Comparison of ENCODE assay signal across 15 cellular contexts in genomic region chr3:181554233-181554765, GRCh38.
DNase-seq lines count a peak whose midpoint lies in the region; ATAC-seq and TF ChIP-seq lines count a peak whose summit lies in the region.
"Had no signal": no experiment of that assay in that cellular context is flagged by ENCODE, and none has a peak within 500 bp of the region (broad histone marks: within the 10 kb centered on the region; RNA-seq: fewer than 3 reads in every experiment).

No MANE protein-coding gene starts in this region.

- no peak for TF ChIP-seq CTCF in mammary epithelial cell (conservative IDR thresholded peaks at IDR 0.05 in 1 of 2, IDR thresholded peaks at IDR 0.05 in 1 of 2; ENCODE audit: extremely low read depth in 1 of 2, insufficient read depth in 1 of 2, low read depth in 1 of 2, low read length in 2 of 2)
- no peak for TF ChIP-seq CTCF in breast epithelium (IDR thresholded peaks at IDR 0.05)
- TF ChIP-seq CTCF in neural cell (IDR thresholded peaks at IDR 0.05; ENCODE audit: poor library complexity, severe bottlenecking) = no peak
- TF ChIP-seq CTCF in colonic mucosa (IDR thresholded peaks at IDR 0.05) = no peak

- CTCF ChIA-PET in mammary epithelial cell (lab: Charles Lee; ENCODE audit: low non-redundant PET) = interaction anchor here (0.5 kb wide), 1 partner anchor 136 kb away, joined by 4 read pairs; no protein-coding TSS in a partner anchor

- H3F3A ChIP-seq in neural cell (ENCODE audit: insufficient read depth, low read length, poor library complexity, severe bottlenecking) = no peaks in the 10 kb centered on the region

- no TSS peak for BruUV-seq in mammary epithelial cell (replicated peaks; lab: Mats Ljungman, UMichigan)

- TF ChIP-seq POLR2A in breast epithelium (IDR thresholded peaks at IDR 0.05) = no peak

- DNase-seq in mammary epithelial cell (peak; percentile 48), breast epithelium (ENCODE audit: low spot score in 2 of 2) (no peak), GM03348 (ENCODE audit: low spot score) (no peak), colonic mucosa (no peak), occipital lobe (lab: John Stamatoyannopoulos, UW) (no peak)
- DNase-seq: AML-193; Caco-2; CD4-positive, alpha-beta T cell; HCEC 1CT had no signal

- no peaks in the 10 kb centered on the region for H3K9me2 ChIP-seq in neural cell (ENCODE audit: insufficient read depth, low read length)

- TF ChIP-seq EP300 in neural cell (conservative IDR thresholded peaks at IDR 0.05; ENCODE audit: poor library complexity, severe bottlenecking) = peak; percentile 89

- H3K27ac ChIP-seq in mammary epithelial cell (ENCODE audit: insufficient read depth, low read depth, low read length) = no peak overlapping the region
- H3K27ac ChIP-seq in breast epithelium = no peak overlapping the region
- no peak overlapping the region for H3K27ac ChIP-seq in neural cell (ENCODE audit: low read length)
- H3K27ac ChIP-seq in colonic mucosa = no peak overlapping the region
- H3K27ac ChIP-seq: 22Rv1, A549, C4-2B had no signal

- H3K36me3 ChIP-seq in mammary epithelial cell (ENCODE audit: insufficient read depth, low read length) (no peaks in the 10 kb centered on the region), breast epithelium (no peaks in the 10 kb centered on the region), neural cell (ENCODE audit: insufficient read depth, low read length) (no peaks in the 10 kb centered on the region), colonic mucosa (no peaks in the 10 kb centered on the region)

- in situ Hi-C loops in mammary epithelial cell (cut with MboI; ENCODE audit: low sequenced_read_pairs in 2 of 2) = loop anchor here (10.0 kb wide), 1 partner anchor 141 kb away; no protein-coding TSS in a partner anchor

- H3K9ac ChIP-seq in mammary epithelial cell (ENCODE audit: insufficient read depth, low read length) = no peak overlapping the region
- H3K9ac ChIP-seq in neural cell (ENCODE audit: low read length) = no peak overlapping the region
- H3K9ac ChIP-seq in colonic mucosa (ENCODE audit: low read depth in 2 of 2, low read length in 2 of 2) = no peak overlapping the region

- dilution Hi-C loops in mammary epithelial cell (cut with HindIII; ENCODE audit: low sequenced_read_pairs) = no loop called here

- ATAC-seq in esophagus mucosa = peak; percentile 68
- ATAC-seq: A549, GM23338 had no signal

- H4K20me1 ChIP-seq in mammary epithelial cell (ENCODE audit: insufficient read depth, low read length) (no peaks in the 10 kb centered on the region), neural cell (ENCODE audit: insufficient read depth) (no peaks in the 10 kb centered on the region)

- H3K4me2 ChIP-seq in mammary epithelial cell (ENCODE audit: insufficient read depth, low read depth, low read length) = no peak overlapping the region
- H3K4me2 ChIP-seq in neural cell (ENCODE audit: low read length) = no peak overlapping the region
- H3K4me2 ChIP-seq: A549, GM23338 had no signal

- H2AFZ ChIP-seq in mammary epithelial cell (ENCODE audit: low read depth, low read length) (no peak overlapping the region), neural cell (ENCODE audit: low read depth, low read length) (no peak overlapping the region)
- H2AFZ ChIP-seq: GM23338 had no signal

- no peaks in the 10 kb centered on the region for H3K27me3 ChIP-seq in mammary epithelial cell (ENCODE audit: insufficient read depth, low read length)
- no peaks in the 10 kb centered on the region for H3K27me3 ChIP-seq in breast epithelium
- no peaks in the 10 kb centered on the region for H3K27me3 ChIP-seq in neural cell (ENCODE audit: insufficient read depth, low read depth, low read length)
- H3K27me3 ChIP-seq in colonic mucosa = no peaks in the 10 kb centered on the region

- H3K79me2 ChIP-seq in mammary epithelial cell (ENCODE audit: insufficient read depth, low read length) (no peaks in the 10 kb centered on the region), neural cell (replicated peaks; ENCODE audit: insufficient read depth, low read length) (peaks cover 8% of the 10 kb centered on the region)

- intact Hi-C loops in mammary epithelial cell (cut with micrococcal nuclease) (no loop called here), breast epithelium (cut with DNase I; ENCODE audit: low total_unique reads) (no loop called here), colonic mucosa (cut with DNase I) (no loop called here)

- H3K4me3 ChIP-seq in mammary epithelial cell (replicated peaks in 1 of 3; ENCODE audit: insufficient read depth in 1 of 3, low read depth in 2 of 3, low read length in 3 of 3) = no peak overlapping the region
- no peak overlapping the region for H3K4me3 ChIP-seq in breast epithelium
- H3K4me3 ChIP-seq in neural cell (ENCODE audit: low read length) = no peak overlapping the region
- no peak overlapping the region for H3K4me3 ChIP-seq in colonic mucosa
- H3K4me3 ChIP-seq: A549, GM23338 had no signal

- no peak for TF ChIP-seq RAD21 in neural cell (conservative IDR thresholded peaks at IDR 0.05)

- no peaks in the 10 kb centered on the region for H3K9me3 ChIP-seq in mammary epithelial cell (replicated peaks; ENCODE audit: insufficient read depth, low read length)
- no peaks in the 10 kb centered on the region for H3K9me3 ChIP-seq in breast epithelium
- no peaks in the 10 kb centered on the region for H3K9me3 ChIP-seq in neural cell (ENCODE audit: low read length)
- no peaks in the 10 kb centered on the region for H3K9me3 ChIP-seq in colonic mucosa
- H3K9me3 ChIP-seq: A549, Caco-2 had no signal

- H3K4me1 ChIP-seq in mammary epithelial cell (ENCODE audit: insufficient read depth, low read length) (no peaks in the 10 kb centered on the region), breast epithelium (no peaks in the 10 kb centered on the region), colonic mucosa (peaks cover 3% of the 10 kb centered on the region)
- H3K4me1 ChIP-seq: A549, Caco-2 had no signal

TF ChIP-seq in neural cell, 6 proteins besides CTCF, POLR2A, EP300 and RAD21:
- TF ChIP-seq POLR2AphosphoS5 (IDR thresholded peaks at IDR 0.05) = peak; percentile 72
- no peak for TF ChIP-seq MXI1 (conservative IDR thresholded peaks at IDR 0.05; ENCODE audit: poor library complexity, severe bottlenecking)
